23 cellular contexts compared by ENCODE assay signal in the genomic region with DNA sequence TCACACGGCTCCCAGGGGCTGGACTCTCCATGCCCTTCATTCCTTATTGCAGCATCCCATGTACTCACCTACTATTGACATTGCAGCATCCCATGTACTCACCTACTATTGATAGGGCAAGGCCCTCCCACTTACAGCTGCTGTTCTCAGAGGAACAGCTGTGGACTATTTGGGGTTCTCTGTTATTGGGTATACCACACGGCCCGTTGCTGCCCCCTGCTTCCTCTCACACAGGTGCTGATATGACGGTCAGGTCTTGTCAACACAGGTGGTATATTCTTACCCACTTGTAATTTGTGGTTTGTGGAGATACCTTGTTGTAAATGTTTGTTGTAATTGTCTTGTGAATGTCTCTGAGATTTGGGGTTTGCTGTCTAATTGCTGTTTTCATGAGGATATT. TPM values are rescaled to one million over a fixed set of nuclear protein-coding genes. Genes with fewer than 3 reads are reported as not detected.
A peak's percentile ranks its signal among the peaks of the same experiment; 100 is the strongest.
DNase-seq lines count a peak whose midpoint lies in the region; ATAC-seq and TF ChIP-seq lines count a peak whose summit lies in the region.
"Had no signal": no experiment of that assay in that cellular context is flagged by ENCODE, and none has a peak within 500 bp of the region (broad histone marks: within the 10 kb centered on the region; RNA-seq: fewer than 3 reads in every experiment).

No MANE protein-coding gene starts in this region.

- peak overlapping the region; percentile 2; the same call in 1 of the 2 replicates for H3K4me2 ChIP-seq in KMS-11
- H3K4me2 ChIP-seq: A549 had no signal

- POLR2A ChIA-PET in HEK293T (lab: Yijun Ruan, JAX), result no interaction called here

- H3K79me2 ChIP-seq in KMS-11 (ENCODE audit: insufficient read depth, low read depth), result no peaks in the 10 kb centered on the region

- no peaks in the 10 kb centered on the region for H3K27me3 ChIP-seq in right atrium auricular region
- H3K27me3 ChIP-seq in left ventricle myocardium inferior (ENCODE audit: low read depth), result no peaks in the 10 kb centered on the region
- no peaks in the 10 kb centered on the region for H3K27me3 ChIP-seq in KMS-11 (ENCODE audit: insufficient read depth, low read depth)
- H3K27me3 ChIP-seq: cardiac muscle cell had no signal

- H3K9me3 Mint-ChIP-seq in type B pancreatic cell, result no peaks in the 10 kb centered on the region
- H3K9me3 Mint-ChIP-seq: activated CD4-positive, alpha-beta memory T cell treated with anti-CD3 and anti-CD28 coated beads for 36 hours; activated T-helper 1 cell treated with anti-CD3 and anti-CD28 coated beads, Interleukin-12 subunit alpha, Interleukin-12 subunit beta, Interleukin-2, Interleukin-4 antibody, amounts not matched to agents 30 ng/mL and 10 ng/mL and 1 ng/mL, durations not matched to agents 14 hours and 24 hours and 36 hours had no signal

- CTCF ChIA-PET in HEK293T (lab: Yijun Ruan, JAX), result interaction anchor here (1.5 kb wide), 1 partner anchor 9 kb away, joined by 6 read pairs; no protein-coding TSS in a partner anchor

- H3K36me3 Mint-ChIP-seq in type B pancreatic cell, result peaks cover 45% of the 10 kb centered on the region

- no peak overlapping the region for H3K9ac ChIP-seq in KMS-11

- H2AFZ ChIP-seq in KMS-11 (ENCODE audit: low read depth), result no peak overlapping the region

- no peak overlapping the region for H3K4me3 Mint-ChIP-seq in type B pancreatic cell
- H3K4me3 Mint-ChIP-seq: activated CD4-positive, alpha-beta memory T cell treated with anti-CD3 and anti-CD28 coated beads for 36 hours; activated T-helper 1 cell treated with anti-CD3 and anti-CD28 coated beads, Interleukin-12 subunit alpha, Interleukin-12 subunit beta, Interleukin-2, Interleukin-4 antibody, amounts not matched to agents 30 ng/mL and 10 ng/mL and 1 ng/mL, durations not matched to agents 14 hours and 24 hours and 36 hours; nephron; stimulated activated naive B cell treated with anti-CD40 and anti-IgM and Interleukin-4, amounts not matched to agents 10 μg/mL and 1 μg/mL and 100 μg/mL, for 72 hours had no signal

- H3K27ac ChIP-seq in right atrium auricular region (no peak overlapping the region), left ventricle myocardium inferior (replicated peaks) (no peak overlapping the region), KMS-11 (no peak overlapping the region)
- H3K27ac ChIP-seq: A549, C4-2B, cardiac muscle cell had no signal

- H3K27ac Mint-ChIP-seq in type B pancreatic cell, result no peak overlapping the region
- H3K27ac Mint-ChIP-seq: activated CD4-positive, alpha-beta memory T cell treated with anti-CD3 and anti-CD28 coated beads for 36 hours; activated T-helper 1 cell treated with anti-CD3 and anti-CD28 coated beads, Interleukin-12 subunit alpha, Interleukin-12 subunit beta, Interleukin-2, Interleukin-4 antibody, amounts not matched to agents 30 ng/mL and 10 ng/mL and 1 ng/mL, durations not matched to agents 14 hours and 24 hours and 36 hours; nephron; stimulated activated naive B cell treated with anti-CD40 and anti-IgM and Interleukin-4, amounts not matched to agents 10 μg/mL and 1 μg/mL and 100 μg/mL, for 72 hours had no signal

- H3K4me3 ChIP-seq in right atrium auricular region (no peak overlapping the region), left ventricle myocardium inferior (no peak overlapping the region), KMS-11 (IDR thresholded peaks at IDR 0.05; ENCODE audit: insufficient read depth, low read depth, low read length) (no peak overlapping the region)
- H3K4me3 ChIP-seq: A549, cardiac muscle cell, prostate gland had no signal

- H3K36me3 ChIP-seq in right atrium auricular region, result peaks cover 6% of the 10 kb centered on the region
- peaks cover 59% of the 10 kb centered on the region for H3K36me3 ChIP-seq in left ventricle myocardium inferior
- H3K36me3 ChIP-seq in KMS-11 (ENCODE audit: insufficient read depth), result no peaks in the 10 kb centered on the region
- H3K36me3 ChIP-seq: prostate gland had no signal

- intact Hi-C loops in left ventricle myocardium inferior (cut with micrococcal nuclease), result loop anchor here (10.0 kb wide), 1 partner anchor 89 kb away; no protein-coding TSS in a partner anchor

- H3K4me1 ChIP-seq in right atrium auricular region (no peaks in the 10 kb centered on the region), left ventricle myocardium inferior (no peaks in the 10 kb centered on the region), KMS-11 (ENCODE audit: low read depth, poor library complexity, severe bottlenecking) (peaks cover 28% of the 10 kb centered on the region)
- H3K4me1 ChIP-seq: A549, prostate gland had no signal

- no peak for TF ChIP-seq CTCF in right atrium auricular region (IDR thresholded peaks at IDR 0.05)
- TF ChIP-seq CTCF in left ventricle myocardium inferior (IDR thresholded peaks at IDR 0.05; ENCODE audit: borderline replicate concordance), result no peak
- TF ChIP-seq CTCF in KMS-11 (conservative IDR thresholded peaks at IDR 0.05; ENCODE audit: low read depth, low read length), result no peak
- no peak for TF ChIP-seq CTCF in type B pancreatic cell (conservative IDR thresholded peaks at IDR 0.05)

- DNase-seq in right atrium auricular region (ENCODE audit: low spot score) (peak; percentile 7), left ventricle myocardium inferior (no peak), type B pancreatic cell (ENCODE audit: extremely low spot score, unreplicated experiment) (no peak), HEK293T (ENCODE audit: extremely low spot score) (no peak), HPDE6-E6E7 (ENCODE audit: extremely low spot score) (no peak)
- DNase-seq: activated CD4-positive, alpha-beta memory T cell treated with anti-CD3 and anti-CD28 coated beads for 36 hours; DMS153; mammary epithelial cell; MV-4-11; NCI-H2081; stimulated activated naive B cell treated with anti-CD40 and anti-IgM and Interleukin-4, amounts not matched to agents 10 μg/mL and 1 μg/mL and 100 μg/mL, for 72 hours; trophoblast cell had no signal

- ATAC-seq in HG02623 (IDR thresholded peaks at IDR 0.05; ENCODE audit: unreplicated experiment), result peak; percentile 56
- no peak for ATAC-seq in GM19455 (IDR thresholded peaks at IDR 0.05; ENCODE audit: unreplicated experiment)
- ATAC-seq: A549, esophagus mucosa, Panc1 had no signal

- H3K27me3 Mint-ChIP-seq in type B pancreatic cell, result no peaks in the 10 kb centered on the region
- H3K27me3 Mint-ChIP-seq: activated CD4-positive, alpha-beta memory T cell treated with anti-CD3 and anti-CD28 coated beads for 36 hours; stimulated activated naive B cell treated with anti-CD40 and anti-IgM and Interleukin-4, amounts not matched to agents 10 μg/mL and 1 μg/mL and 100 μg/mL, for 72 hours had no signal

- H3K9me3 ChIP-seq in right atrium auricular region, result no peaks in the 10 kb centered on the region
- H3K9me3 ChIP-seq in left ventricle myocardium inferior (replicated peaks), result no peaks in the 10 kb centered on the region
- H3K9me3 ChIP-seq: A549, prostate gland had no signal

- no peaks in the 10 kb centered on the region for H4K20me1 ChIP-seq in KMS-11 (ENCODE audit: insufficient read depth)

- H3K4me1 Mint-ChIP-seq in type B pancreatic cell (ENCODE audit: unreplicated experiment), result no peaks in the 10 kb centered on the region
- H3K4me1 Mint-ChIP-seq: nephron had no signal

TF ChIP-seq in HEK293T, 16 proteins besides CTCF, POLR2A, EP300 and RAD21:
- TF ChIP-seq SP1 (IDR thresholded peaks at IDR 0.05), result no peak
- TF ChIP-seq FOXK2 (IDR thresholded peaks at IDR 0.05), result no peak
- no peak for TF ChIP-seq BHLHE40 (IDR thresholded peaks at IDR 0.05; ENCODE audit: borderline replicate concordance)
- TF ChIP-seq L3MBTL2 (conservative IDR thresholded peaks at IDR 0.05), result no peak
- no peak for TF ChIP-seq ZNF384 (IDR thresholded peaks at IDR 0.05)
- no peak for TF ChIP-seq TARDBP (IDR thresholded peaks at IDR 0.05)
- no peak for TF ChIP-seq HDGF (IDR thresholded peaks at IDR 0.05; ENCODE audit: borderline replicate concordance)
- TF ChIP-seq SUZ12 (IDR thresholded peaks at IDR 0.05), result no peak
- no peak for TF ChIP-seq FOXA1 (IDR thresholded peaks at IDR 0.05)
- TF ChIP-seq ELF4 (IDR thresholded peaks at IDR 0.05), result no peak
- TF ChIP-seq LEF1 (IDR thresholded peaks at IDR 0.05; ENCODE audit: borderline replicate concordance), result no peak
- no peak for TF ChIP-seq CTBP1 (IDR thresholded peaks at IDR 0.05; ENCODE audit: borderline replicate concordance)

RNA-seq across cellular contexts. Expression of a gene that starts 18.8 kb away (rescaled TPM):
- total RNA-seq in right atrium auricular region, result 1 to 10 TPM; 5.0 to 10.0 TPM
- total RNA-seq in left ventricle myocardium inferior, result 27.6 TPM
- 9.6 and 14.7 TPM in 2 replicates for total RNA-seq in type B pancreatic cell (ENCODE audit: low replicate concordance)

RNA-seq across cellular contexts. Expression of a gene that starts 24.2 kb away (rescaled TPM):
- total RNA-seq in right atrium auricular region (under 1 TPM; 0.33 to 0.71 TPM), left ventricle myocardium inferior (0.71 TPM), type B pancreatic cell (ENCODE audit: low replicate concordance) (1.2 and 3.8 TPM in 2 replicates)
